16 cellular contexts compared by ENCODE assay signal in the genomic region with DNA sequence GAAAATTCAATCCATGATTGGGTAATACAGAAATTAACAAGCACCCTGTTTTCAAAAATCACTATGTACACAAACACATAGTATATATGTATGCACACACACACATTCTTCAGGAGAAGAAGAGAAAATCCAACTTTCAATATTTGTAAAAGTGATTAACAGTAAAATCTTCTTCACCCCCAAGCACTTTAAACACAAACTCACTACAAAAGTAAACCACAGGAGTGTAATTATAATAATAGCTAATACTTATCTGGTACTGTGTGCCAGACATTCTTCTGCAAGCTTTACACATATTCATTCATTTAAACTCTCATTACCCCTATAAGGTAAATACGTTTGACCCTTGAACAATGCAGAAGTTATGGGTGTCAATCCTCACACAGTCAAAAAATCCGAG.
A peak's percentile ranks its signal among the peaks of the same experiment; 100 is the strongest.
DNase-seq lines count a peak whose midpoint lies in the region; ATAC-seq, FAIRE-seq and TF ChIP-seq lines count a peak whose summit lies in the region.
"Had no signal": no experiment of that assay in that cellular context is flagged by ENCODE, and none has a peak within 500 bp of the region (broad histone marks: within the 10 kb centered on the region; RNA-seq: fewer than 3 reads in every experiment).

No MANE protein-coding gene starts in this region.

- H2AFZ ChIP-seq in IMR-90 (replicated peaks; ENCODE audit: low read length, poor library complexity), result no peak overlapping the region
- no peak overlapping the region for H2AFZ ChIP-seq in mesenchymal stem cell (ENCODE audit: low read depth, low read length)

- WGBS in IMR-90 (ENCODE audit: extremely low coverage in 2 of 2, insufficient read length in 1 of 2), 2 experiments, result no CpG with 5 or more reads among the region's 2 CpGs
- 87% methylated on average over 1 of the region's 2 CpGs for WGBS in mesenchymal stem cell

- H3K4me3 ChIP-seq in IMR-90 (ENCODE audit: insufficient read depth, low read depth, low read length) (no peak overlapping the region), mesenchymal stem cell (ENCODE audit: insufficient read depth in 1 of 2, low read depth in 1 of 2, low read length in 2 of 2) (no peak overlapping the region), upper lobe of right lung (no peak overlapping the region)
- H3K4me3 ChIP-seq: GM23338 had no signal

- H3K4me1 ChIP-seq in IMR-90 (ENCODE audit: control insufficient read depth, insufficient read depth, low read length), result peaks cover 2% of the 10 kb centered on the region; the same call in 1 of the 2 replicates
- no peaks in the 10 kb centered on the region for H3K4me1 ChIP-seq in mesenchymal stem cell (ENCODE audit: control insufficient read depth, insufficient read depth, low read depth, low read length)
- no peaks in the 10 kb centered on the region for H3K4me1 ChIP-seq in upper lobe of right lung

- no peak overlapping the region for H2BK20ac ChIP-seq in IMR-90 (ENCODE audit: low read depth, low read length)

- H2BK15ac ChIP-seq in IMR-90 (ENCODE audit: low read depth, low read length) (no peak overlapping the region), mesenchymal stem cell (ENCODE audit: low read depth, poor library complexity, severe bottlenecking) (no peak overlapping the region)

- no peaks in the 10 kb centered on the region for H3K9me3 ChIP-seq in IMR-90 (ENCODE audit: control insufficient read depth, insufficient read depth, low read length)
- H3K9me3 ChIP-seq in mesenchymal stem cell (ENCODE audit: control insufficient read depth, low read length), result no peaks in the 10 kb centered on the region
- no peaks in the 10 kb centered on the region for H3K9me3 ChIP-seq in upper lobe of right lung

- H2AK5ac ChIP-seq in IMR-90 (ENCODE audit: low read depth, low read length) (no peak overlapping the region), mesenchymal stem cell (ENCODE audit: low read length, severe bottlenecking) (no peak overlapping the region)

- H3K23ac ChIP-seq in IMR-90 (ENCODE audit: low read depth, low read length) (no peak overlapping the region), mesenchymal stem cell (ENCODE audit: low read length in 2 of 2) (no peak overlapping the region)

- CTCF ChIA-PET in IMR-90 (lab: Yijun Ruan, JAX), result no interaction called here

- TF ChIP-seq RAD21 in IMR-90 (IDR thresholded peaks at IDR 0.05; ENCODE audit: low read length), result no peak

- intact Hi-C loops in IMR-90 (cut with micrococcal nuclease), result no loop called here
- intact Hi-C loops in upper lobe of right lung (cut with DNase I), result no loop called here

- DNase-seq in NCI-H2227 treated with DMSO at 0.1 percent for 48 hours (lab: John Stamatoyannopoulos, UW) (peak; percentile 21), NCI-H2227 (lab: John Stamatoyannopoulos, UW; ENCODE audit: unreplicated experiment) (no peak), IMR-90 (no peak), NCI-H748 treated with DMSO at 0.1 percent for 48 hours (lab: John Stamatoyannopoulos, UW) (peak; percentile 5), mesenchymal stem cell (no peak), upper lobe of right lung (no peak), urothelium cell line (ENCODE audit: low spot score) (no peak)
- DNase-seq in activated naive CD4-positive, alpha-beta T cell (lab: John Stamatoyannopoulos, UW), result no peak
- DNase-seq: C1 segment of cervical spinal cord; Calu3; CD4-positive, alpha-beta T cell; DMS 273 treated with DMSO at 0.1 percent for 48 hours; H7 had no signal

- H3K36me3 ChIP-seq in IMR-90 (ENCODE audit: control insufficient read depth, insufficient read depth, low read length) (no peaks in the 10 kb centered on the region), mesenchymal stem cell (ENCODE audit: control insufficient read depth in 1 of 2, insufficient read depth in 2 of 2, low read depth in 1 of 2, low read length in 2 of 2) (no peaks in the 10 kb centered on the region), upper lobe of right lung (no peaks in the 10 kb centered on the region)

- BruUV-seq in IMR-90 (replicated peaks; lab: Mats Ljungman, UMichigan), result no TSS peak

- H4K91ac ChIP-seq in IMR-90 (ENCODE audit: insufficient read depth, low read depth, low read length) (no peak overlapping the region), mesenchymal stem cell (ENCODE audit: low read length) (no peak overlapping the region)

- H3K56ac ChIP-seq in IMR-90 (ENCODE audit: extremely low read depth, insufficient read depth, low read length), result no peak overlapping the region

- no peak overlapping the region for H3K9ac ChIP-seq in IMR-90 (ENCODE audit: low read depth, low read length)
- peak overlapping the region; percentile 43 for H3K9ac ChIP-seq in mesenchymal stem cell (ENCODE audit: low read length)

- FAIRE-seq in urothelium cell line (lab: Jason Lieb, UNC), result no peak
- FAIRE-seq: GM18507 had no signal

- H4K5ac ChIP-seq in IMR-90 (ENCODE audit: low read depth, low read length), result no peak overlapping the region

- no peak overlapping the region for H3K4me2 ChIP-seq in IMR-90 (ENCODE audit: low read depth, low read length)
- no peak overlapping the region for H3K4me2 ChIP-seq in mesenchymal stem cell (ENCODE audit: low read length, poor library complexity, severe bottlenecking)
- H3K4me2 ChIP-seq: GM23338 had no signal

- H3K27me3 ChIP-seq in IMR-90 (ENCODE audit: control insufficient read depth, insufficient read depth, low read length), result no peaks in the 10 kb centered on the region
- H3K27me3 ChIP-seq in mesenchymal stem cell (ENCODE audit: control insufficient read depth in 1 of 2, insufficient read depth in 1 of 2, low read length in 2 of 2), result no peaks in the 10 kb centered on the region
- no peaks in the 10 kb centered on the region for H3K27me3 ChIP-seq in upper lobe of right lung

- H3K18ac ChIP-seq in IMR-90 (ENCODE audit: low read depth, low read length) (no peak overlapping the region), mesenchymal stem cell (ENCODE audit: low read depth in 1 of 2, low read length in 2 of 2) (no peak overlapping the region)

- no peak overlapping the region for H2AK9ac ChIP-seq in IMR-90 (replicated peaks; ENCODE audit: low read depth, low read length, poor library complexity)

- TF ChIP-seq CTCF in IMR-90 (conservative IDR thresholded peaks at IDR 0.05; ENCODE audit: low read depth, low read length) (no peak), upper lobe of right lung (IDR thresholded peaks at IDR 0.05) (no peak)

- no peaks in the 10 kb centered on the region for H3K79me1 ChIP-seq in IMR-90 (ENCODE audit: low read depth in 1 of 2, low read length in 2 of 2)
- H3K79me1 ChIP-seq in mesenchymal stem cell (replicated peaks; ENCODE audit: low read length, poor library complexity, severe bottlenecking), result no peaks in the 10 kb centered on the region

- POLR2A ChIA-PET in IMR-90 (lab: Charles Lee; ENCODE audit: unreplicated experiment), result interaction anchor here (0.5 kb wide), 1 partner anchor 291 kb away, joined by 3 read pairs; no protein-coding TSS in a partner anchor

- H3K4ac ChIP-seq in IMR-90 (ENCODE audit: low read depth, low read length) (no peak overlapping the region), mesenchymal stem cell (ENCODE audit: low read depth in 1 of 2, low read length in 2 of 2) (no peak overlapping the region)

- ATAC-seq in IMR-90 (ENCODE audit: low read depth) (peak; percentile 44), upper lobe of right lung (no peak)
- ATAC-seq: GM23338 had no signal

- no peak overlapping the region; the same call in 1 of the 2 replicates for H2BK120ac ChIP-seq in IMR-90 (ENCODE audit: low read depth, low read length)
- H2BK120ac ChIP-seq in mesenchymal stem cell (ENCODE audit: low read depth, low read length), result no peak overlapping the region

- TF ChIP-seq POLR2A in IMR-90 (IDR thresholded peaks at IDR 0.05; ENCODE audit: low read depth, low read length), result no peak

- no peak overlapping the region for H2BK12ac ChIP-seq in mesenchymal stem cell (ENCODE audit: low read length in 2 of 2)

- dilution Hi-C loops in IMR-90 (cut with HindIII; ENCODE audit: low sequenced_read_pairs, unreplicated experiment), result no loop called here

- no peak overlapping the region; the same call in 1 of the 2 replicates for H3K27ac ChIP-seq in IMR-90 (ENCODE audit: insufficient read depth, low read length)
- H3K27ac ChIP-seq in mesenchymal stem cell (ENCODE audit: low read length, poor library complexity, severe bottlenecking), result no peak overlapping the region
- no peak overlapping the region for H3K27ac ChIP-seq in upper lobe of right lung
- H3K27ac ChIP-seq: 22Rv1 had no signal

- H4K20me1 ChIP-seq in IMR-90 (ENCODE audit: insufficient read depth, low read length), result no peaks in the 10 kb centered on the region

- in situ Hi-C loops in IMR-90 (cut with MboI; ENCODE audit: low sequenced_read_pairs), result no loop called here

- H4K8ac ChIP-seq in IMR-90 (ENCODE audit: low read depth in 2 of 2, low read length in 2 of 2) (no peak overlapping the region), mesenchymal stem cell (ENCODE audit: low read length) (no peak overlapping the region)

- H3K9me1 ChIP-seq in IMR-90 (ENCODE audit: insufficient read depth, low read length), result 0 out of 2 replicates have a peak, but pooled peaks cover 2% of the 10 kb centered on the region

- no peak overlapping the region for H2BK5ac ChIP-seq in IMR-90 (ENCODE audit: low read depth, low read length, poor library complexity, severe bottlenecking)
- H2BK5ac ChIP-seq in mesenchymal stem cell (ENCODE audit: low read depth, low read length, poor library complexity, severe bottlenecking), result no peak overlapping the region

- no peak overlapping the region for H3K14ac ChIP-seq in IMR-90 (replicated peaks; ENCODE audit: low read depth, low read length)
- no peak overlapping the region for H3K14ac ChIP-seq in mesenchymal stem cell (ENCODE audit: low read length in 2 of 2)

TF ChIP-seq in IMR-90, 13 proteins besides CTCF, POLR2A, EP300 and RAD21:
- TF ChIP-seq CHD1 (IDR thresholded peaks at IDR 0.05; ENCODE audit: low read depth, low read length), result no peak

Comparison
In these comparisons a context has a peak if more than half of its experiments do, and no peak if none do; other contexts are left out.
1. DNase-seq: peak in NCI-H2227 treated with DMSO at 0.1 percent for 48 hours (single experiment) and NCI-H748 treated with DMSO at 0.1 percent for 48 hours (single experiment); none in NCI-H2227 (single experiment), IMR-90 (single experiment), mesenchymal stem cell (single experiment), upper lobe of right lung (single experiment), urothelium cell line (single experiment) and activated naive CD4-positive, alpha-beta T cell (0 of 4).